Comparison of ENCODE assay signal across 1 cellular context in genomic region chr19:13092206-13092605, GRCh38.
TF ChIP-seq lines count a peak whose summit lies in the region.

No MANE protein-coding gene starts in this region.

TF ChIP-seq in endothelial cell of umbilical vein, 7 proteins besides CTCF, POLR2A, EP300 and RAD21:
- TF ChIP-seq MAX (IDR thresholded peaks at IDR 0.05; ENCODE audit: insufficient read depth, insufficient read length) (no peak), GATA2 (IDR thresholded peaks at IDR 0.05; ENCODE audit: insufficient read depth, insufficient read length, low read depth, low read length) (no peak), EZH2 (IDR thresholded peaks at IDR 0.05; ENCODE audit: borderline replicate concordance, low read depth, low read length, severe bottlenecking) (no peak), POLR2AphosphoS5 (IDR thresholded peaks at IDR 0.05; ENCODE audit: insufficient read depth, low read depth, low read length) (no peak), FOS (IDR thresholded peaks at IDR 0.05; ENCODE audit: borderline replicate concordance, insufficient read depth, low read length) (no peak), MYC (IDR thresholded peaks at IDR 0.05; ENCODE audit: low read depth, low read length) (no peak), JUN (IDR thresholded peaks at IDR 0.05; ENCODE audit: borderline replicate concordance, insufficient read depth, insufficient read length, low read depth) (no peak)
